Comparison of ENCODE assay signal across 17 cellular contexts in genomic region chr3:112931737-112932521, GRCh38. TPM values are rescaled to one million over a fixed set of nuclear protein-coding genes. Genes with fewer than 3 reads are reported as not detected.
DNase-seq lines count a peak whose midpoint lies in the region; ATAC-seq lines count a peak whose summit lies in the region.
"Had no signal": no experiment of that assay in that cellular context is flagged by ENCODE, and none has a peak within 500 bp of the region (broad histone marks: within the 10 kb centered on the region; RNA-seq: fewer than 3 reads in every experiment).

No MANE protein-coding gene starts in this region.

- POLR2A ChIA-PET in activated CD4-positive, alpha-beta T cell treated with anti-CD3 and anti-CD28 coated beads for 36 hours (lab: Charles Lee), result no interaction called here

- DNase-seq in activated CD4-positive, alpha-beta T cell treated with anti-CD3 and anti-CD28 coated beads for 36 hours, result peak; percentile 4
- no peak for DNase-seq in activated CD4-positive, alpha-beta T cell treated with anti-CD3 and anti-CD28 coated beads for 4 hours
- peak; percentile 26 for DNase-seq in MV-4-11 (lab: John Stamatoyannopoulos, UW)
- peak; percentile 7 for DNase-seq in globus pallidus (ENCODE audit: low spot score)
- no peak for DNase-seq in trophoblast cell
- no peak for DNase-seq in nucleus accumbens (lab: John Stamatoyannopoulos, UW)
- no peak for DNase-seq in activated CD8-positive, alpha-beta memory T cell treated with anti-CD3 and anti-CD28 coated beads, Interleukin-2, amount 10 ng/mL, durations not matched to agents 7 days and 5 days
- DNase-seq: C1 segment of cervical spinal cord; DMS53; NCI-H1694 treated with DMSO at 0.1 percent for 48 hours; NCI-H2227 treated with DMSO at 0.1 percent for 48 hours; NK-92 treated with Interleukin-12 subunit alpha and Interleukin-12 subunit beta, amount 100 ng/mL, for 24 hours; stimulated activated naive CD8-positive, alpha-beta T cell treated with anti-CD3 and anti-CD28 coated beads, Interleukin-15, Interleukin-2, amounts not matched to agents 100 U/mL and 50 U/mL, for 24 hours; transverse colon had no signal

- intact Hi-C loops in activated CD4-positive, alpha-beta T cell treated with anti-CD3 and anti-CD28 coated beads for 36 hours (cut with DNase I, micrococcal nuclease), result no loop called here

- CTCF ChIA-PET in activated CD4-positive, alpha-beta T cell treated with anti-CD3 and anti-CD28 coated beads for 36 hours (lab: Charles Lee), result interaction anchor here (0.6 to 1.3 kb wide), 3 partner anchors 25 to 65 kb away, joined by 3 to 4 read pairs (median 3); no protein-coding TSS in a partner anchor
- CTCF ChIA-PET in activated CD8-positive, alpha-beta memory T cell treated with anti-CD3 and anti-CD28 coated beads, Interleukin-2, amount 10 ng/mL, durations not matched to agents 7 days and 5 days (lab: Charles Lee), result interaction anchor here (1.2 kb wide), 1 partner anchor 289 kb away, joined by 3 read pairs; no protein-coding TSS in a partner anchor

- no peak overlapping the region for H2BK12ac ChIP-seq in trophoblast cell (ENCODE audit: low read length)

- no peak overlapping the region for H3K27ac ChIP-seq in trophoblast cell (ENCODE audit: low read depth, low read length)
- H3K27ac ChIP-seq: RWPE1, transverse colon had no signal

- H3K4ac ChIP-seq in trophoblast cell (ENCODE audit: low read depth, low read length), result no peak overlapping the region

- H3K4me3 ChIP-seq in trophoblast cell (ENCODE audit: low read depth, low read length), result peak overlapping the region; percentile 6
- H3K4me3 ChIP-seq: transverse colon had no signal

- H2AK5ac ChIP-seq in trophoblast cell (ENCODE audit: low read length), result no peak overlapping the region

- no peaks in the 10 kb centered on the region for H3K27me3 Mint-ChIP-seq in activated CD4-positive, alpha-beta T cell treated with anti-CD3 and anti-CD28 coated beads for 36 hours
- no peaks in the 10 kb centered on the region for H3K27me3 Mint-ChIP-seq in activated CD8-positive, alpha-beta memory T cell treated with anti-CD3 and anti-CD28 coated beads, Interleukin-2, amount 10 ng/mL, durations not matched to agents 7 days and 5 days

- no peak overlapping the region for H3K9ac ChIP-seq in trophoblast cell (ENCODE audit: low read length)

- H4K8ac ChIP-seq in trophoblast cell (ENCODE audit: low read depth, low read length), result no peak overlapping the region

- H3K4me2 ChIP-seq in trophoblast cell (ENCODE audit: low read length), result no peak overlapping the region

- H3K9me3 ChIP-seq in trophoblast cell (ENCODE audit: insufficient read depth, low read depth, low read length), result no peaks in the 10 kb centered on the region
- H3K9me3 ChIP-seq: transverse colon had no signal

- H3K23ac ChIP-seq in trophoblast cell (ENCODE audit: low read length), result no peak overlapping the region

- H4K91ac ChIP-seq in trophoblast cell (ENCODE audit: low read depth, low read length), result no peak overlapping the region

- no peaks in the 10 kb centered on the region for H3K36me3 ChIP-seq in trophoblast cell (ENCODE audit: control insufficient read depth in 1 of 2, insufficient read depth in 2 of 2, low read length in 2 of 2)
- H3K36me3 ChIP-seq: transverse colon had no signal

- H3K27ac Mint-ChIP-seq in activated CD4-positive, alpha-beta T cell treated with anti-CD3 and anti-CD28 coated beads for 36 hours, result peak overlapping the region; percentile 75
- H3K27ac Mint-ChIP-seq in activated CD8-positive, alpha-beta memory T cell treated with anti-CD3 and anti-CD28 coated beads, Interleukin-2, amount 10 ng/mL, durations not matched to agents 7 days and 5 days, result no peak overlapping the region

- peaks cover 25% of the 10 kb centered on the region for H3K36me3 Mint-ChIP-seq in activated CD4-positive, alpha-beta T cell treated with anti-CD3 and anti-CD28 coated beads for 36 hours (ENCODE audit: low read depth)
- H3K36me3 Mint-ChIP-seq in activated CD8-positive, alpha-beta memory T cell treated with anti-CD3 and anti-CD28 coated beads, Interleukin-2, amount 10 ng/mL, durations not matched to agents 7 days and 5 days, result peaks cover 57% of the 10 kb centered on the region

- H3K79me2 ChIP-seq in trophoblast cell (ENCODE audit: control insufficient read depth, insufficient read depth, low read length, poor library complexity), result no peaks in the 10 kb centered on the region

- H3K4me3 Mint-ChIP-seq in activated CD4-positive, alpha-beta T cell treated with anti-CD3 and anti-CD28 coated beads for 36 hours, result no peak overlapping the region
- H3K4me3 Mint-ChIP-seq in activated CD8-positive, alpha-beta memory T cell treated with anti-CD3 and anti-CD28 coated beads, Interleukin-2, amount 10 ng/mL, durations not matched to agents 7 days and 5 days, result no peak overlapping the region

- H3K4me1 Mint-ChIP-seq in activated CD4-positive, alpha-beta T cell treated with anti-CD3 and anti-CD28 coated beads for 36 hours, result peaks cover 32% of the 10 kb centered on the region
- H3K4me1 Mint-ChIP-seq in activated CD8-positive, alpha-beta memory T cell treated with anti-CD3 and anti-CD28 coated beads, Interleukin-2, amount 10 ng/mL, durations not matched to agents 7 days and 5 days, result peaks cover 7% of the 10 kb centered on the region

- H3K79me1 ChIP-seq in trophoblast cell (ENCODE audit: low read length), result no peaks in the 10 kb centered on the region

- no peak overlapping the region for H2BK120ac ChIP-seq in trophoblast cell (ENCODE audit: insufficient read depth, low read length, poor library complexity)

- H3K27me3 ChIP-seq in trophoblast cell (ENCODE audit: insufficient read depth, low read length), result no peaks in the 10 kb centered on the region
- H3K27me3 ChIP-seq: transverse colon had no signal

- H3K9me3 Mint-ChIP-seq in activated CD4-positive, alpha-beta T cell treated with anti-CD3 and anti-CD28 coated beads for 36 hours (ENCODE audit: low read depth), result peaks cover 20% of the 10 kb centered on the region
- peaks cover 17% of the 10 kb centered on the region for H3K9me3 Mint-ChIP-seq in activated CD8-positive, alpha-beta memory T cell treated with anti-CD3 and anti-CD28 coated beads, Interleukin-2, amount 10 ng/mL, durations not matched to agents 7 days and 5 days (ENCODE audit: low read depth)

- H3K14ac ChIP-seq in trophoblast cell (ENCODE audit: low read length), result no peak overlapping the region

- no CpG with 5 or more reads among the region's 3 CpGs for WGBS in trophoblast cell (ENCODE audit: extremely low coverage, insufficient coverage, insufficient read length)

- H2BK5ac ChIP-seq in trophoblast cell (ENCODE audit: low read depth, low read length, poor library complexity), result no peak overlapping the region

- no peak overlapping the region for H3K18ac ChIP-seq in trophoblast cell (ENCODE audit: low read length)

- H2AFZ ChIP-seq in trophoblast cell (ENCODE audit: insufficient read depth, low read length, poor library complexity), result no peak overlapping the region

- H3K4me1 ChIP-seq in trophoblast cell (ENCODE audit: control insufficient read depth in 1 of 2, insufficient read depth in 2 of 2, low read length in 2 of 2), result no peaks in the 10 kb centered on the region
- H3K4me1 ChIP-seq: transverse colon had no signal

- no peak overlapping the region for H4K12ac ChIP-seq in trophoblast cell (ENCODE audit: low read depth, low read length)

- ATAC-seq in activated CD4-positive, alpha-beta T cell treated with anti-CD3 and anti-CD28 coated beads for 36 hours, result no peak
- ATAC-seq in GM21786 (IDR thresholded peaks at IDR 0.05; ENCODE audit: unreplicated experiment), result no peak
- ATAC-seq in activated CD8-positive, alpha-beta memory T cell treated with anti-CD3 and anti-CD28 coated beads, Interleukin-2, amount 10 ng/mL, durations not matched to agents 7 days and 5 days, result no peak
- ATAC-seq: stimulated activated naive CD8-positive, alpha-beta T cell treated with anti-CD3 and anti-CD28 coated beads, Interleukin-15, Interleukin-2, amounts not matched to agents 100 U/mL and 50 U/mL, for 24 hours had no signal

RNA-seq across cellular contexts. Expression of gene CD200R1, which starts 43.0 kb away (rescaled TPM):
- 1 to 10 TPM; 1.4 to 1.5 TPM for total RNA-seq in activated CD4-positive, alpha-beta T cell treated with anti-CD3 and anti-CD28 coated beads for 36 hours
- polyA plus RNA-seq in trophoblast cell (2013), result 0.42 and 0.43 TPM in 2 replicates
- 10 to 100 TPM in 1 of 2 experiments, 1 to 10 TPM in 1; 9.5 to 11.7 TPM for total RNA-seq in activated CD8-positive, alpha-beta memory T cell treated with anti-CD3 and anti-CD28 coated beads, Interleukin-2, amount 10 ng/mL, durations not matched to agents 7 days and 5 days
- total RNA-seq: renal cortical epithelial cell had no signal

RNA-seq across cellular contexts. Expression of gene GTPBP8, which starts 58.9 kb away (rescaled TPM):
- 10 to 100 TPM; 34.3 to 43.0 TPM for total RNA-seq in activated CD4-positive, alpha-beta T cell treated with anti-CD3 and anti-CD28 coated beads for 36 hours
- 23.6 and 25.0 TPM in 2 replicates for polyA plus RNA-seq in trophoblast cell (2013)
- 10 to 100 TPM; 24.6 to 25.3 TPM for total RNA-seq in activated CD8-positive, alpha-beta memory T cell treated with anti-CD3 and anti-CD28 coated beads, Interleukin-2, amount 10 ng/mL, durations not matched to agents 7 days and 5 days

Comparison
In these comparisons a context has a peak if more than half of its experiments do, and no peak if none do; other contexts are left out.
1. DNase-seq: peak in activated CD4-positive, alpha-beta T cell treated with anti-CD3 and anti-CD28 coated beads for 36 hours (single experiment), MV-4-11 (single experiment) and globus pallidus (single experiment); none in activated CD4-positive, alpha-beta T cell treated with anti-CD3 and anti-CD28 coated beads for 4 hours (0 of 2), trophoblast cell (0 of 2), nucleus accumbens (0 of 56) and activated CD8-positive, alpha-beta memory T cell treated with anti-CD3 and anti-CD28 coated beads, Interleukin-2, amount 10 ng/mL, durations not matched to agents 7 days and 5 days (single experiment).
2. RNA of gene CD200R1, which starts 43.0 kb away (total RNA-seq): 9.5 to 11.7 TPM in activated CD8-positive, alpha-beta memory T cell treated with anti-CD3 and anti-CD28 coated beads, Interleukin-2, amount 10 ng/mL, durations not matched to agents 7 days and 5 days; 1.4 to 1.5 TPM in activated CD4-positive, alpha-beta T cell treated with anti-CD3 and anti-CD28 coated beads for 36 hours; every median in the first group is over 4 times any median in the second.